Comparison of ENCODE assay signal across 23 cellular contexts in the genomic region with DNA sequence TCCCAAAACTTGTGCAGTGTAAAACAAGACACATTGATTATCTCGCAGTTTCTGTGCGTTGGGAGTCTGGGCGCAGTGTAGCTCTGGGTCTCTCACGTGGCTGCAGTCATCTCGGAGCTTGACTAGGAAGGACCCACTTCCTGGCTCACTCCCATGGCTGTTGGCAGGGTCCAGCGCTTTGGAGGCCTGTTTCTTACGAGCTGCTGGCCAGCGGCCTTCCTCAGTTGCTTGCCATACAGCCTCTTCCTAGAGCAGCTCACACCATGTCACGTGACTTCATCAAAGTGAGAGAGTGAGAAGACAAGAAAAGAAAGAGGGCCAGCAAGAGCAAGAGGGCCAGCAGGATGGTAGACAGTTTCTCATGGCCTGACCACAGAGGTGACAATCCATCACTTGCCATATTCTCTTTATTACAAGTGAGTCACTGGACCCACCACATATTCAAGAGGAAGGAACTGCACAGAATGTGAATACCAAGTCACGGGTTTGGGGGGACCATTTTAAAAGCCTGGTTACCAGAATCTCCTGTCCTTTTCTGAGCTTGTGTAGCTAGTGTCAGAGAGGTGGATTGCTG. TPM values are rescaled to one million over a fixed set of nuclear protein-coding genes. Genes with fewer than 3 reads are reported as not detected.
DNase-seq lines count a peak whose midpoint lies in the region; ATAC-seq, FAIRE-seq and TF ChIP-seq lines count a peak whose summit lies in the region.
"Had no signal": no experiment of that assay in that cellular context is flagged by ENCODE, and none has a peak within 500 bp of the region (broad histone marks: within the 10 kb centered on the region; RNA-seq: fewer than 3 reads in every experiment).

No MANE protein-coding gene starts in this region.

- H3K36me3 ChIP-seq in MM.1S (replicated peaks; ENCODE audit: insufficient read depth, low read length) = no peaks in the 10 kb centered on the region; the same call in 1 of the 2 replicates

- peaks cover 84% of the 10 kb centered on the region for H3K36me3 Mint-ChIP-seq in activated T-helper 17 cell treated with anti-CD3 and anti-CD28 coated beads, Interleukin-2, amount 50 U/mL, for 72 hours (ENCODE audit: low read depth)
- peaks cover 19% of the 10 kb centered on the region for H3K36me3 Mint-ChIP-seq in natural killer cell treated with Interleukin-12 subunit alpha and Interleukin-12 subunit beta and Interleukin-15 and Interleukin-18, amount 100 ng/mL, for 72 hours

- H3K27me3 Mint-ChIP-seq in activated T-helper 17 cell treated with anti-CD3 and anti-CD28 coated beads, Interleukin-2, amount 50 U/mL, for 72 hours = no peaks in the 10 kb centered on the region
- no peaks in the 10 kb centered on the region for H3K27me3 Mint-ChIP-seq in natural killer cell treated with Interleukin-12 subunit alpha and Interleukin-12 subunit beta and Interleukin-15 and Interleukin-18, amount 100 ng/mL, for 72 hours
- H3K27me3 Mint-ChIP-seq in stimulated activated naive CD8-positive, alpha-beta T cell treated with anti-CD3 and anti-CD28 coated beads, Interleukin-15, amount 100 ng/mL, for 72 hours = no peaks in the 10 kb centered on the region

- H3K4me3 Mint-ChIP-seq in activated T-helper 17 cell treated with anti-CD3 and anti-CD28 coated beads, Interleukin-2, amount 50 U/mL, for 72 hours = no peak overlapping the region
- peak overlapping the region; percentile 66 for H3K4me3 Mint-ChIP-seq in natural killer cell treated with Interleukin-12 subunit alpha and Interleukin-12 subunit beta and Interleukin-15 and Interleukin-18, amount 100 ng/mL, for 72 hours
- no peak overlapping the region for H3K4me3 Mint-ChIP-seq in stimulated activated naive CD8-positive, alpha-beta T cell treated with anti-CD3 and anti-CD28 coated beads, Interleukin-15, amount 100 ng/mL, for 72 hours

- H3K9me3 ChIP-seq in MM.1S (replicated peaks; ENCODE audit: insufficient read depth, low read length) = no peaks in the 10 kb centered on the region

- no peak for TF ChIP-seq CTCF in MM.1S (IDR thresholded peaks at IDR 0.05; ENCODE audit: low read length)

- H3K27ac ChIP-seq in MM.1S (ENCODE audit: low read length) = no peak overlapping the region

- no peaks in the 10 kb centered on the region for H3K27me3 ChIP-seq in MM.1S (replicated peaks; ENCODE audit: insufficient read depth, low read length)

- peak; percentile 24 for DNase-seq in left cardiac atrium
- no peak for DNase-seq in Right ventricle myocardium inferior (ENCODE audit: missing footprints)
- peak; percentile 63 for DNase-seq in natural killer cell treated with Interleukin-12 subunit alpha and Interleukin-12 subunit beta and Interleukin-15 and Interleukin-18, amount 100 ng/mL, for 72 hours (ENCODE audit: low spot score)
- no peak for DNase-seq in stimulated activated naive CD8-positive, alpha-beta T cell treated with anti-CD3 and anti-CD28 coated beads, Interleukin-15, amount 100 ng/mL, for 72 hours
- no peak for DNase-seq in HTR-8/SVneo (ENCODE audit: insufficient read length, low spot score)
- no peak for DNase-seq in MM.1S
- DNase-seq: AML-193, EL, GF-D8, NCI-H1092, NCI-H1436, NCI-H187 treated with DMSO at 0.1 percent for 48 hours, NCI-H2107, NCI-H446 treated with DMSO at 0.1 percent for 48 hours, NCI-H526 treated with DMSO at 0.1 percent for 48 hours, PC-3, SHP77 had no signal

- H3K9me2 ChIP-seq in MM.1S (replicated peaks; ENCODE audit: insufficient read depth, low read length) = no peaks in the 10 kb centered on the region

- H3K4me1 Mint-ChIP-seq in activated T-helper 17 cell treated with anti-CD3 and anti-CD28 coated beads, Interleukin-2, amount 50 U/mL, for 72 hours = peaks cover 6% of the 10 kb centered on the region
- peaks cover 22 to 29% of the 10 kb centered on the region in 2 donors for H3K4me1 Mint-ChIP-seq in natural killer cell treated with Interleukin-12 subunit alpha and Interleukin-12 subunit beta and Interleukin-15 and Interleukin-18, amount 100 ng/mL, for 72 hours (ENCODE audit: low read depth in 2 of 2)
- H3K4me1 Mint-ChIP-seq in stimulated activated naive CD8-positive, alpha-beta T cell treated with anti-CD3 and anti-CD28 coated beads, Interleukin-15, amount 100 ng/mL, for 72 hours = peaks cover 26% of the 10 kb centered on the region

- no peaks in the 10 kb centered on the region for H3F3A ChIP-seq in MM.1S (ENCODE audit: insufficient read depth, low read length)

- no peaks in the 10 kb centered on the region for H4K20me1 ChIP-seq in MM.1S (ENCODE audit: insufficient read depth, low read length)

- ATAC-seq in left cardiac atrium (no peak), Right ventricle myocardium inferior (no peak), GM21423 (IDR thresholded peaks at IDR 0.05; ENCODE audit: unreplicated experiment) (no peak)
- ATAC-seq in activated T-helper 17 cell treated with anti-CD3 and anti-CD28 coated beads, Interleukin-2, amount 50 U/mL, for 72 hours (replicated peaks) = no peak
- ATAC-seq in natural killer cell treated with Interleukin-12 subunit alpha and Interleukin-12 subunit beta and Interleukin-15 and Interleukin-18, amount 100 ng/mL, for 72 hours = peak; percentile 91 to 95
- peak; percentile 33 for ATAC-seq in stimulated activated naive CD8-positive, alpha-beta T cell treated with anti-CD3 and anti-CD28 coated beads, Interleukin-15, amount 100 ng/mL, for 72 hours
- ATAC-seq: HepG2, K562, PC-3 had no signal

- H2AFZ ChIP-seq in MM.1S (ENCODE audit: low read length) = no peak overlapping the region

- no peaks in the 10 kb centered on the region for H3K4me1 ChIP-seq in MM.1S (ENCODE audit: low read length)

- peak overlapping the region; percentile 21 for H3K27ac Mint-ChIP-seq in activated T-helper 17 cell treated with anti-CD3 and anti-CD28 coated beads, Interleukin-2, amount 50 U/mL, for 72 hours
- H3K27ac Mint-ChIP-seq in natural killer cell treated with Interleukin-12 subunit alpha and Interleukin-12 subunit beta and Interleukin-15 and Interleukin-18, amount 100 ng/mL, for 72 hours = peak overlapping the region; percentile 81 to 95
- no peak overlapping the region for H3K27ac Mint-ChIP-seq in stimulated activated naive CD8-positive, alpha-beta T cell treated with anti-CD3 and anti-CD28 coated beads, Interleukin-15, amount 100 ng/mL, for 72 hours

- H3K9me3 Mint-ChIP-seq in activated T-helper 17 cell treated with anti-CD3 and anti-CD28 coated beads, Interleukin-2, amount 50 U/mL, for 72 hours = no peaks in the 10 kb centered on the region
- H3K9me3 Mint-ChIP-seq in natural killer cell treated with Interleukin-12 subunit alpha and Interleukin-12 subunit beta and Interleukin-15 and Interleukin-18, amount 100 ng/mL, for 72 hours = no peaks in the 10 kb centered on the region
- no peaks in the 10 kb centered on the region for H3K9me3 Mint-ChIP-seq in stimulated activated naive CD8-positive, alpha-beta T cell treated with anti-CD3 and anti-CD28 coated beads, Interleukin-15, amount 100 ng/mL, for 72 hours

- no peak overlapping the region for H3K9ac ChIP-seq in MM.1S (ENCODE audit: low read length)

- no peak overlapping the region for H3K4me3 ChIP-seq in MM.1S (ENCODE audit: low read length)
- H3K4me3 ChIP-seq: K562 had no signal

- FAIRE-seq in HTR-8/SVneo (lab: Jason Lieb, UNC) = no peak
- FAIRE-seq: D721Med, GM19239, HepG2 had no signal

- intact Hi-C loops in left cardiac atrium (cut with DNase I) (no loop called here), Right ventricle myocardium inferior (cut with DNase I) (no loop called here)

- 0 out of 2 replicates have a peak, but pooled peaks cover 3% of the 10 kb centered on the region for H3K79me2 ChIP-seq in MM.1S (ENCODE audit: low read length)

- H3K4me2 ChIP-seq in MM.1S (ENCODE audit: low read depth, low read length) = no peak overlapping the region

RNA-seq across cellular contexts. Expression of a gene that starts 36.2 kb away (rescaled TPM):
- total RNA-seq in left cardiac atrium = 10 to 100 TPM; 52.5 to 54.8 TPM
- total RNA-seq in Right ventricle myocardium inferior = 115 TPM
- 10 to 100 TPM; 41.0 to 72.5 TPM for total RNA-seq in activated T-helper 17 cell treated with anti-CD3 and anti-CD28 coated beads, Interleukin-2, amount 50 U/mL, for 72 hours
- total RNA-seq in natural killer cell treated with Interleukin-12 subunit alpha and Interleukin-12 subunit beta and Interleukin-15 and Interleukin-18, amount 100 ng/mL, for 72 hours = 10 to 100 TPM; 50.4 to 64.2 TPM

Comparison
In these comparisons a context has a peak if more than half of its experiments do, and no peak if none do; other contexts are left out.
1. DNase-seq: peak in left cardiac atrium (single experiment) and natural killer cell treated with Interleukin-12 subunit alpha and Interleukin-12 subunit beta and Interleukin-15 and Interleukin-18, amount 100 ng/mL, for 72 hours (single experiment); none in Right ventricle myocardium inferior (single experiment), stimulated activated naive CD8-positive, alpha-beta T cell treated with anti-CD3 and anti-CD28 coated beads, Interleukin-15, amount 100 ng/mL, for 72 hours (0 of 2), HTR-8/SVneo (single experiment) and MM.1S (single experiment).
2. ATAC-seq: peak in natural killer cell treated with Interleukin-12 subunit alpha and Interleukin-12 subunit beta and Interleukin-15 and Interleukin-18, amount 100 ng/mL, for 72 hours (2 of 2) and stimulated activated naive CD8-positive, alpha-beta T cell treated with anti-CD3 and anti-CD28 coated beads, Interleukin-15, amount 100 ng/mL, for 72 hours (single experiment); none in left cardiac atrium (0 of 2), Right ventricle myocardium inferior (single experiment), activated T-helper 17 cell treated with anti-CD3 and anti-CD28 coated beads, Interleukin-2, amount 50 U/mL, for 72 hours (single experiment) and GM21423 (single experiment).
3. H3K27ac Mint-ChIP-seq: peak in activated T-helper 17 cell treated with anti-CD3 and anti-CD28 coated beads, Interleukin-2, amount 50 U/mL, for 72 hours (single experiment) and natural killer cell treated with Interleukin-12 subunit alpha and Interleukin-12 subunit beta and Interleukin-15 and Interleukin-18, amount 100 ng/mL, for 72 hours (2 of 2); none in stimulated activated naive CD8-positive, alpha-beta T cell treated with anti-CD3 and anti-CD28 coated beads, Interleukin-15, amount 100 ng/mL, for 72 hours (0 of 2).